In genomic region chr5:164139423-164139822, GRCh38 we compare ENCODE assay signal across 18 cellular contexts.
A peak's percentile ranks its signal among the peaks of the same experiment; 100 is the strongest.
DNase-seq lines count a peak whose midpoint lies in the region; ATAC-seq and TF ChIP-seq lines count a peak whose summit lies in the region.
"Had no signal": no experiment of that assay in that cellular context is flagged by ENCODE, and none has a peak within 500 bp of the region (broad histone marks: within the 10 kb centered on the region; RNA-seq: fewer than 3 reads in every experiment).

No MANE protein-coding gene starts in this region.

- ATAC-seq in GM18907 (IDR thresholded peaks at IDR 0.05; ENCODE audit: unreplicated experiment) (peak; percentile 75), GM21576 (IDR thresholded peaks at IDR 0.05; ENCODE audit: unreplicated experiment) (peak; percentile 43), HG03095 (IDR thresholded peaks at IDR 0.05; ENCODE audit: unreplicated experiment) (peak; percentile 65), HG03457 (IDR thresholded peaks at IDR 0.05; ENCODE audit: unreplicated experiment) (peak; percentile 53)
- ATAC-seq: Right ventricle myocardium inferior had no signal

- H3K36me3 Mint-ChIP-seq in type B pancreatic cell: no peaks in the 10 kb centered on the region

- CTCF ChIA-PET in GM10248 (lab: Yijun Ruan, JAX): no interaction called here

- H3K4me1 Mint-ChIP-seq in type B pancreatic cell (ENCODE audit: unreplicated experiment): no peaks in the 10 kb centered on the region

- TF ChIP-seq POLR2A in erythroblast (IDR thresholded peaks at IDR 0.05; ENCODE audit: low read length): no peak

- no peaks in the 10 kb centered on the region for H3K9me3 Mint-ChIP-seq in type B pancreatic cell

- POLR2A ChIA-PET in GM10248 (lab: Yijun Ruan, JAX): no interaction called here

- DNase-seq in NCI-H2171 treated with DMSO at 0.1 percent for 48 hours (lab: John Stamatoyannopoulos, UW) (no peak), type B pancreatic cell (ENCODE audit: extremely low spot score, unreplicated experiment) (no peak), GM10248 (ENCODE audit: extremely low spot score) (no peak), erythroblast (lab: John Stamatoyannopoulos, UW) (no peak)
- DNase-seq: ACHN, COR-L47, DMS153, KG1, NCI-H1048, NCI-H1436 treated with DMSO at 0.1 percent for 48 hours, NCI-H2029 treated with DMSO at 0.1 percent for 48 hours, NCI-H510A, Peyer's patch had no signal

- H3K27ac Mint-ChIP-seq in type B pancreatic cell: no peak overlapping the region

- H3K27me3 Mint-ChIP-seq in type B pancreatic cell: no peaks in the 10 kb centered on the region

- no peak for TF ChIP-seq CTCF in type B pancreatic cell (conservative IDR thresholded peaks at IDR 0.05)
- no peak for TF ChIP-seq CTCF in GM10248 (IDR thresholded peaks at IDR 0.05; ENCODE audit: control extremely low read depth, extremely low read depth, low read depth, missing control alignments)

- no peak overlapping the region for H3K4me3 Mint-ChIP-seq in type B pancreatic cell
